In the genomic region with DNA sequence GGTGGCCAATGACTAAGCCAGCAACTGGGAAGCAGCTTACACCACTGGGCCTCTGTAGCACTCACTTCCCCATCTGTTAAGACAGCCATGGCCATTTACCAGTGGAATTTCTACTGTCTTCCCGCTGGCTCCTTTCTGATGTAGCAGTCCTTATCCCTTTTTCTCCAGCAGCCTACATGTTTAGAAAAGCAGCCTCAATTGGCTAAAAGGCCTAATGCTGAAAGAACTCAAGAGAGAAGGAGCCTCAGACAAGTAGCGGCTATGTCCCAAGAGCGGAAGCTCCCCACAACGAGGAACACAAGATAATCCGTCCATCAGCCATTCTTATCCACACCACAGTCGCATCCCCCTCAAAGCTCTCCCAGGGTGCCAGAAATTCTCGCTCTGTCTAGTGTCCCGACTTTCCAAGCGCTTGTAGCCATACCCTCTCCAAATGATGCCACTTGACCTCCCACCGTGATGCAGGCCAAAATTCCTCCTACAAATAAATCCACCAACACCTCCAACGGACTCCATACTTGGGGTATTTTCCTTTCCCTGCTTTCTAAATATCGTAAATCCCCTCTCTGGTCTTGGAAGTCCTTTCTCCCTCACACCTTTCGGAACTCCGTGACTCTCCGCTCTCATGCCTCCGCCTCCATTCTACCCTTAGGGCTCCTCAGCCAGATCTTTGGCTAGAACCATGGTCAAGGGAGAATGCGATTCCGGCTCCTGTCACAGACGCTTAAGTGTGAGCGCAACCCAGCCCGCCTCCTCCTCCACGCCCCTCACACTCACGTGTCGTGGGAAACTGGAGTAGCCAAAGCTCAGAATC, we compare ENCODE assay signal across 8 cellular contexts. TPM values are rescaled to one million over a fixed set of nuclear protein-coding genes. Genes with fewer than 3 reads are reported as not detected.
DNase-seq lines count a peak whose midpoint lies in the region; ATAC-seq and TF ChIP-seq lines count a peak whose summit lies in the region.

No MANE protein-coding gene starts in this region.

- peak; percentile 8 for ATAC-seq in GM18519 (IDR thresholded peaks at IDR 0.05; ENCODE audit: low FRiP score, unreplicated experiment)
- ATAC-seq in HG02981 (IDR thresholded peaks at IDR 0.05; ENCODE audit: unreplicated experiment), result peak; percentile 32

- H3K27me3 ChIP-seq in BE2C (no peaks in the 10 kb centered on the region), iPS-18a (ENCODE audit: control insufficient read depth, insufficient read depth, low read length) (no peaks in the 10 kb centered on the region), skeletal muscle satellite cell (ENCODE audit: control insufficient read depth, insufficient read depth, low read length) (no peaks in the 10 kb centered on the region)

- H3K9me3 ChIP-seq in BE2C (no peaks in the 10 kb centered on the region), iPS-18a (ENCODE audit: control insufficient read depth, low read depth, low read length) (peaks cover 9% of the 10 kb centered on the region), skeletal muscle satellite cell (replicated peaks; ENCODE audit: low read length) (no peaks in the 10 kb centered on the region)

- TF ChIP-seq CTCF in BE2C (IDR thresholded peaks at IDR 0.05; ENCODE audit: low read depth, low read length), result no peak
- TF ChIP-seq CTCF in astrocyte of the spinal cord (IDR thresholded peaks at IDR 0.05; ENCODE audit: low read depth, low read length), result no peak

- peak overlapping the region; percentile 81 for H3K4me2 ChIP-seq in skeletal muscle satellite cell (ENCODE audit: low read length)

- H3K4me1 ChIP-seq in BE2C, result no peaks in the 10 kb centered on the region
- peaks cover 9% of the 10 kb centered on the region for H3K4me1 ChIP-seq in iPS-18a (ENCODE audit: control insufficient read depth, low read depth, low read length)
- H3K4me1 ChIP-seq in skeletal muscle satellite cell (ENCODE audit: control insufficient read depth, insufficient read depth, low read length), result peaks cover 4% of the 10 kb centered on the region

- H3K9ac ChIP-seq in iPS-18a (ENCODE audit: low read length), result peak overlapping the region; percentile 90
- H3K9ac ChIP-seq in skeletal muscle satellite cell (ENCODE audit: low read depth, low read length), result peak overlapping the region; percentile 88

- peaks cover 23% of the 10 kb centered on the region for H3K36me3 ChIP-seq in BE2C
- H3K36me3 ChIP-seq in iPS-18a (ENCODE audit: control insufficient read depth, low read depth, low read length), result peaks cover 23% of the 10 kb centered on the region
- peaks cover 19% of the 10 kb centered on the region for H3K36me3 ChIP-seq in skeletal muscle satellite cell (ENCODE audit: insufficient read depth, low read length)

- DNase-seq in BE2C (no peak), NOMO-1 (lab: John Stamatoyannopoulos, UW; ENCODE audit: unreplicated experiment in 2 of 2) (peak; percentile 54 to 82), astrocyte of the spinal cord (ENCODE audit: low read depth, low spot score) (peak; percentile 20)
- DNase-seq in stimulated activated CD4-positive, alpha-beta T cell treated with anti-CD3 and anti-CD28 coated beads, Interleukin-4, amount 100 ng/mL, for 1 hour, result no peak

- in situ Hi-C loops in astrocyte of the spinal cord (cut with HindIII; ENCODE audit: low sequenced_read_pairs), result no loop called here

- H3K27ac ChIP-seq in iPS-18a (ENCODE audit: low read length), result peak overlapping the region; percentile 94

- H3K4me3 ChIP-seq in BE2C (ENCODE audit: low read depth, low read length) (peak overlapping the region; percentile 99), astrocyte of the spinal cord (ENCODE audit: low read depth, low read length) (peak overlapping the region; percentile 85), iPS-18a (ENCODE audit: low read length) (peak overlapping the region; percentile 96), skeletal muscle satellite cell (ENCODE audit: low read length) (peak overlapping the region; percentile 77)

RNA-seq across cellular contexts. Expression of gene M6PR, which starts 0.5 kb away (rescaled TPM):
- polyA plus RNA-seq in BE2C (2012; ENCODE audit: insufficient read depth, insufficient read length, low read depth), result 257 TPM
- 106 and 124 TPM in 2 replicates for total RNA-seq in skeletal muscle satellite cell (2012; rRNA removed)

RNA-seq across cellular contexts. Expression of gene PHC1, which starts 34.6 kb away (rescaled TPM):
- polyA plus RNA-seq in BE2C (2012; ENCODE audit: insufficient read depth, insufficient read length, low read depth), result 48.9 TPM
- 10.5 and 12.7 TPM in 2 replicates for total RNA-seq in skeletal muscle satellite cell (2012; rRNA removed)

RNA-seq across cellular contexts. Expression of gene KLRG1, which starts 40.4 kb away (rescaled TPM):
- polyA plus RNA-seq in BE2C (2012; ENCODE audit: insufficient read depth, insufficient read length, low read depth), result 1.6 TPM
- 0.76 and 2.2 TPM in 2 replicates for total RNA-seq in skeletal muscle satellite cell (2012; rRNA removed)

Comparison
In these comparisons a context has a peak if more than half of its experiments do, and no peak if none do; other contexts are left out.
1. DNase-seq: peak in NOMO-1 (2 of 2) and astrocyte of the spinal cord (single experiment); none in BE2C (single experiment) and stimulated activated CD4-positive, alpha-beta T cell treated with anti-CD3 and anti-CD28 coated beads, Interleukin-4, amount 100 ng/mL, for 1 hour (single experiment).
2. Peak in every context shown above with its lines, with median percentiles within 50 percentile points of each other: H3K4me3 ChIP-seq.